In the genomic region with DNA sequence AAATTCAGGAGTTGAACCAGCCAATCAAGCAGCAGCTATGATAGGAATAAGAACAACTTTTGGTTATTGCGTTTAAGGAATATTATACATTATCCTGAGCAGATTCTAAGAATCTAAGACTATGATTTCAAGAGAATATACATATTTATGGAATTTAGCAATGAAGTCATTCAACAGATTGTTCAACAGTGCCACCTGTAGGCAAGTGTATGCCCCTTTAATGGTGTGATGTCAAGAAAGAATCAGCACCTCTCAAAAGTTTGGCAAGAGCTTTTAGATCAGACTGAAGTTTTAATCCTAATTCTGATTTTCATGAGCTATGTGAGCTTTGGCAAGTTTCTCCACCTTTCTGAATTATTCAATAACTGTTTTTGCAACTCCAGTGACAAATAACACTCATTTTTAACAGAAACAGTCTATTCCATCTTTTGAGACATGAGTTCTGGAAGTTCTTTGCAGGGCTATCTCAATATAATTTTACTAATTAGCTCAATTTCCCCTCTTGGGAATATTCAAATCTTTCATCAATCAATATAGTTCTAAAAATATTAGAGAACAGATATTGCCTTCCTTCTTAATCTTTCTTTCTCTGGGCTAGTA, we compare ENCODE assay signal across 12 cellular contexts.
A peak's percentile ranks its signal among the peaks of the same experiment; 100 is the strongest.
DNase-seq lines count a peak whose midpoint lies in the region; ATAC-seq and TF ChIP-seq lines count a peak whose summit lies in the region.
"Had no signal": no experiment of that assay in that cellular context is flagged by ENCODE, and none has a peak within 500 bp of the region (broad histone marks: within the 10 kb centered on the region; RNA-seq: fewer than 3 reads in every experiment).

No MANE protein-coding gene starts in this region.

- H3K27ac Mint-ChIP-seq in neural crest cell (ENCODE audit: unreplicated experiment) (no peak overlapping the region), T-cell (no peak overlapping the region)
- no peak overlapping the region for H3K27ac Mint-ChIP-seq in natural killer cell treated with Interleukin-12 subunit alpha and Interleukin-12 subunit beta and Interleukin-15 and Interleukin-18, amount 100 ng/mL, for 72 hours

- intact Hi-C loops in psoas muscle (cut with DNase I) = no loop called here

- POLR2A ChIA-PET in T-cell (lab: Charles Lee) = interaction anchor here in 1 of 2 donors (0.7 kb wide), 1 partner anchor 17 kb away, joined by 7 read pairs; no protein-coding TSS in a partner anchor

- no peaks in the 10 kb centered on the region for H3K27me3 ChIP-seq in psoas muscle (ENCODE audit: insufficient read depth in 3 of 3, low read length in 2 of 3)
- H3K27me3 ChIP-seq: cardiac muscle cell had no signal

- no peaks in the 10 kb centered on the region for H3K9me3 ChIP-seq in psoas muscle

- 42 to 53% (median 46%) methylated on average over 1 of the region's 1 CpG for WGBS in psoas muscle, 3 donors

- H3K27me3 Mint-ChIP-seq in neural crest cell (ENCODE audit: low read depth) (no peaks in the 10 kb centered on the region), T-cell (no peaks in the 10 kb centered on the region)
- H3K27me3 Mint-ChIP-seq in natural killer cell treated with Interleukin-12 subunit alpha and Interleukin-12 subunit beta and Interleukin-15 and Interleukin-18, amount 100 ng/mL, for 72 hours = no peaks in the 10 kb centered on the region

- no peak overlapping the region for H3K27ac ChIP-seq in psoas muscle
- H3K27ac ChIP-seq: cardiac muscle cell had no signal

- no peaks in the 10 kb centered on the region for H3K36me3 ChIP-seq in psoas muscle (ENCODE audit: insufficient read depth in 1 of 2, low read depth in 1 of 2)
- H3K36me3 ChIP-seq: cardiac muscle cell had no signal

- H3K4me3 Mint-ChIP-seq in neural crest cell (no peak overlapping the region), T-cell (no peak overlapping the region)
- H3K4me3 Mint-ChIP-seq in natural killer cell treated with Interleukin-12 subunit alpha and Interleukin-12 subunit beta and Interleukin-15 and Interleukin-18, amount 100 ng/mL, for 72 hours = no peak overlapping the region

- H3K4me1 Mint-ChIP-seq in neural crest cell = no peaks in the 10 kb centered on the region
- H3K4me1 Mint-ChIP-seq in natural killer cell treated with Interleukin-12 subunit alpha and Interleukin-12 subunit beta and Interleukin-15 and Interleukin-18, amount 100 ng/mL, for 72 hours (ENCODE audit: low read depth in 2 of 2) = no peaks in the 10 kb centered on the region
- no peaks in the 10 kb centered on the region for H3K4me1 Mint-ChIP-seq in T-cell

- DNase-seq in NAMALWA (ENCODE audit: low spot score) (peak; percentile 48), T47D (ENCODE audit: low read depth in 1 of 2, low spot score in 1 of 2) (peak; percentile 18 to 65), neural crest cell (ENCODE audit: low read depth, low spot score) (peak; percentile 15), T-cell (no peak), psoas muscle (no peak)
- DNase-seq in natural killer cell treated with Interleukin-12 subunit alpha and Interleukin-12 subunit beta and Interleukin-15 and Interleukin-18, amount 100 ng/mL, for 72 hours (ENCODE audit: low spot score) = no peak
- DNase-seq in activated CD8-positive, alpha-beta memory T cell treated with anti-CD3 and anti-CD28 coated beads for 24 hours = no peak
- DNase-seq: left colon; NCI-H187 treated with DMSO at 0.1 percent for 48 hours; stimulated activated CD4-positive, alpha-beta T cell treated with anti-CD3 and anti-CD28 coated beads, Interleukin-1b, Interleukin-23, amount 100 ng/mL, for 48 hours had no signal

- TF ChIP-seq CTCF in GM12873 (IDR thresholded peaks at IDR 0.05; ENCODE audit: insufficient read depth, low read depth, low read length, missing control alignments) = peak; percentile 47
- peak; percentile 70 for TF ChIP-seq CTCF in neural crest cell (conservative IDR thresholded peaks at IDR 0.05)
- no peak for TF ChIP-seq CTCF in psoas muscle (IDR thresholded peaks at IDR 0.05)

- peaks cover 7% of the 10 kb centered on the region for H3K9me3 Mint-ChIP-seq in neural crest cell
- peaks cover 22% of the 10 kb centered on the region for H3K9me3 Mint-ChIP-seq in natural killer cell treated with Interleukin-12 subunit alpha and Interleukin-12 subunit beta and Interleukin-15 and Interleukin-18, amount 100 ng/mL, for 72 hours
- peaks cover 5 to 14% (median 11%) of the 10 kb centered on the region in 3 donors for H3K9me3 Mint-ChIP-seq in T-cell

- in situ Hi-C loops in T47D (cut with HindIII; ENCODE audit: low pct_unique_long_range_greater_than_20kb, low sequenced_read_pairs) = no loop called here

- no peak for ATAC-seq in natural killer cell treated with Interleukin-12 subunit alpha and Interleukin-12 subunit beta and Interleukin-15 and Interleukin-18, amount 100 ng/mL, for 72 hours
- ATAC-seq in T-cell (replicated peaks in 1 of 4) = no peak
- ATAC-seq in psoas muscle = no peak
- ATAC-seq: left colon had no signal

- H3K4me3 ChIP-seq in psoas muscle = no peak overlapping the region
- H3K4me3 ChIP-seq: cardiac muscle cell had no signal

- H3K36me3 Mint-ChIP-seq in neural crest cell (ENCODE audit: low read depth) = no peaks in the 10 kb centered on the region
- peaks cover 4% of the 10 kb centered on the region for H3K36me3 Mint-ChIP-seq in natural killer cell treated with Interleukin-12 subunit alpha and Interleukin-12 subunit beta and Interleukin-15 and Interleukin-18, amount 100 ng/mL, for 72 hours
- no peaks in the 10 kb centered on the region for H3K36me3 Mint-ChIP-seq in T-cell

- CTCF ChIA-PET in T-cell (lab: Charles Lee) = no interaction called here

- no peaks in the 10 kb centered on the region for H3K4me1 ChIP-seq in psoas muscle

Comparison
In these comparisons a context has a peak if more than half of its experiments do, and no peak if none do; other contexts are left out.
1. DNase-seq: peak in NAMALWA (single experiment), T47D (2 of 2) and neural crest cell (single experiment); none in natural killer cell treated with Interleukin-12 subunit alpha and Interleukin-12 subunit beta and Interleukin-15 and Interleukin-18, amount 100 ng/mL, for 72 hours (single experiment), activated CD8-positive, alpha-beta memory T cell treated with anti-CD3 and anti-CD28 coated beads for 24 hours (single experiment), T-cell (0 of 34) and psoas muscle (0 of 2).